ENCODE assay signal across 19 cellular contexts in genomic region chr7:157983442-157984137, GRCh38.
DNase-seq lines count a peak whose midpoint lies in the region; ATAC-seq and TF ChIP-seq lines count a peak whose summit lies in the region.
"Had no signal": no experiment of that assay in that cellular context is flagged by ENCODE, and none has a peak within 500 bp of the region (broad histone marks: within the 10 kb centered on the region; RNA-seq: fewer than 3 reads in every experiment).

No MANE protein-coding gene starts in this region.

- POLR2A ChIA-PET in HEK293 (lab: Yijun Ruan, JAX): no interaction called here

- no peaks in the 10 kb centered on the region for H3K36me3 Mint-ChIP-seq in CD14-positive monocyte
- no peaks in the 10 kb centered on the region for H3K36me3 Mint-ChIP-seq in neural progenitor cell

- no peak for ATAC-seq in HG02678 (IDR thresholded peaks at IDR 0.05; ENCODE audit: unreplicated experiment)

- no peaks in the 10 kb centered on the region for H3K4me1 ChIP-seq in HEK293 (ENCODE audit: control insufficient read depth, insufficient read depth, low read length)
- H3K4me1 ChIP-seq in sigmoid colon: no peaks in the 10 kb centered on the region
- H3K4me1 ChIP-seq in neural progenitor cell: no peaks in the 10 kb centered on the region

- H4K20me1 ChIP-seq in neural progenitor cell (ENCODE audit: low read depth): no peaks in the 10 kb centered on the region

- H3K27me3 Mint-ChIP-seq in CD14-positive monocyte (ENCODE audit: low read depth in 3 of 3): peaks cover 0 to 9% (median 2%) of the 10 kb centered on the region in 3 donors
- peaks cover 10% of the 10 kb centered on the region for H3K27me3 Mint-ChIP-seq in neural progenitor cell (ENCODE audit: insufficient read depth, low read depth)

- no peak overlapping the region for H3K4me3 Mint-ChIP-seq in CD14-positive monocyte
- H3K4me3 Mint-ChIP-seq in neural progenitor cell: no peak overlapping the region

- TF ChIP-seq CTCF in CD14-positive monocyte (IDR thresholded peaks at IDR 0.05) (no peak), HEK293 (tag by site-specific recombination; IDR thresholded peaks at IDR 0.05) (no peak), sigmoid colon (IDR thresholded peaks at IDR 0.05) (no peak), neural progenitor cell (IDR thresholded peaks at IDR 0.05) (no peak)

- no peak overlapping the region for H3K9ac ChIP-seq in neural progenitor cell

- H3K79me2 ChIP-seq in neural progenitor cell (ENCODE audit: low read depth): no peaks in the 10 kb centered on the region

- H3K4me3 ChIP-seq in HEK293 (ENCODE audit: low read depth, low read length): no peak overlapping the region
- peak overlapping the region; percentile 20; the same call in 1 of the 2 replicates for H3K4me3 ChIP-seq in iPS-18c (ENCODE audit: insufficient read depth, low read depth, low read length)
- H3K4me3 ChIP-seq in sigmoid colon: no peak overlapping the region
- no peak overlapping the region for H3K4me3 ChIP-seq in neural progenitor cell

- H3K9me3 Mint-ChIP-seq in CD14-positive monocyte (no peaks in the 10 kb centered on the region), neural progenitor cell (no peaks in the 10 kb centered on the region)

- DNase-seq in CD14-positive monocyte (ENCODE audit: low spot score) (peak; percentile 37), sigmoid colon (peak; percentile 34), T-helper 9 cell (no peak), neural progenitor cell (ENCODE audit: low spot score) (no peak)
- DNase-seq: AML-193; GF-D8; IMR-90; NCI-H1436; NCI-H2171 treated with DMSO at 0.1 percent for 48 hours; NCI-H446; NCI-H748 treated with DMSO at 0.1 percent for 48 hours; NK-92 treated with Interleukin-12 subunit alpha and Interleukin-12 subunit beta, amount 100 ng/mL, for 24 hours; SHP77; T-helper 1 cell had no signal

- H3K27ac Mint-ChIP-seq in CD14-positive monocyte (no peak overlapping the region), neural progenitor cell (no peak overlapping the region)

- H3K4me1 Mint-ChIP-seq in CD14-positive monocyte (no peaks in the 10 kb centered on the region), neural progenitor cell (peaks cover 36% of the 10 kb centered on the region)

- H3K36me3 ChIP-seq in HEK293 (ENCODE audit: control insufficient read depth in 2 of 2, insufficient read depth in 1 of 2, low read length in 2 of 2): no peaks in the 10 kb centered on the region
- no peaks in the 10 kb centered on the region for H3K36me3 ChIP-seq in sigmoid colon
- H3K36me3 ChIP-seq in neural progenitor cell: no peaks in the 10 kb centered on the region

- H3F3A ChIP-seq in neural progenitor cell (ENCODE audit: low read depth): peaks cover 12% of the 10 kb centered on the region

- TF ChIP-seq POLR2A in sigmoid colon (IDR thresholded peaks at IDR 0.05): no peak

- 81 to 84% methylated on average over 24 of the region's 24 CpGs for WGBS in sigmoid colon, 2 donors

- intact Hi-C loops in CD14-positive monocyte (cut with micrococcal nuclease): no loop called here
- intact Hi-C loops in sigmoid colon (cut with DNase I): no loop called here

- no peak overlapping the region for H3K4me2 ChIP-seq in neural progenitor cell

- CTCF ChIA-PET in HEK293 (lab: Yijun Ruan, JAX): no interaction called here

- no peak overlapping the region for H2AFZ ChIP-seq in neural progenitor cell (replicated peaks)

- no peak for TF ChIP-seq EP300 in sigmoid colon (IDR thresholded peaks at IDR 0.05)

- H3K27ac ChIP-seq in HEK293 (ENCODE audit: extremely low read depth, low read depth, low read length) (no peak overlapping the region), sigmoid colon (no peak overlapping the region), neural progenitor cell (no peak overlapping the region)
- H3K27ac ChIP-seq: C4-2B, HL-60 had no signal

- H3K9me3 ChIP-seq in HEK293 (ENCODE audit: control insufficient read depth, insufficient read depth, low read depth, low read length) (no peaks in the 10 kb centered on the region), iPS-18c (ENCODE audit: control insufficient read depth, insufficient read depth, low read length) (peaks cover 51% of the 10 kb centered on the region), sigmoid colon (no peaks in the 10 kb centered on the region), neural progenitor cell (ENCODE audit: low read depth) (no peaks in the 10 kb centered on the region)

- peaks cover 0 to 14% (median 0%) of the 10 kb centered on the region in 3 donors for H3K27me3 ChIP-seq in sigmoid colon
- no peaks in the 10 kb centered on the region for H3K27me3 ChIP-seq in neural progenitor cell

TF ChIP-seq in HEK293, 187 proteins besides CTCF, POLR2A, EP300 and RAD21 (continues in another document):
- TF ChIP-seq ZNF600 (tag by site-specific recombination; IDR thresholded peaks at IDR 0.05): peak; percentile 83
- no peak for TF ChIP-seq ZNF768 (tag by site-specific recombination; IDR thresholded peaks at IDR 0.05)
- no peak for TF ChIP-seq ZNF658 (tag by site-specific recombination; IDR thresholded peaks at IDR 0.05)
- no peak for TF ChIP-seq MZF1 (tag by site-specific recombination; IDR thresholded peaks at IDR 0.05; ENCODE audit: borderline replicate concordance)
- TF ChIP-seq ZNF501 (tag by site-specific recombination; IDR thresholded peaks at IDR 0.05): no peak
- peak; percentile 65 for TF ChIP-seq TRIM28 (IDR thresholded peaks at IDR 0.05; ENCODE audit: borderline replicate concordance, low read length)
- TF ChIP-seq ZNF785 (tag by site-specific recombination; IDR thresholded peaks at IDR 0.05): no peak
- TF ChIP-seq REST (tag by site-specific recombination; IDR thresholded peaks at IDR 0.05): no peak
- TF ChIP-seq ZFHX2 (tag by site-specific recombination; conservative IDR thresholded peaks at IDR 0.05): peak; percentile 82
- TF ChIP-seq, protein P1, sequence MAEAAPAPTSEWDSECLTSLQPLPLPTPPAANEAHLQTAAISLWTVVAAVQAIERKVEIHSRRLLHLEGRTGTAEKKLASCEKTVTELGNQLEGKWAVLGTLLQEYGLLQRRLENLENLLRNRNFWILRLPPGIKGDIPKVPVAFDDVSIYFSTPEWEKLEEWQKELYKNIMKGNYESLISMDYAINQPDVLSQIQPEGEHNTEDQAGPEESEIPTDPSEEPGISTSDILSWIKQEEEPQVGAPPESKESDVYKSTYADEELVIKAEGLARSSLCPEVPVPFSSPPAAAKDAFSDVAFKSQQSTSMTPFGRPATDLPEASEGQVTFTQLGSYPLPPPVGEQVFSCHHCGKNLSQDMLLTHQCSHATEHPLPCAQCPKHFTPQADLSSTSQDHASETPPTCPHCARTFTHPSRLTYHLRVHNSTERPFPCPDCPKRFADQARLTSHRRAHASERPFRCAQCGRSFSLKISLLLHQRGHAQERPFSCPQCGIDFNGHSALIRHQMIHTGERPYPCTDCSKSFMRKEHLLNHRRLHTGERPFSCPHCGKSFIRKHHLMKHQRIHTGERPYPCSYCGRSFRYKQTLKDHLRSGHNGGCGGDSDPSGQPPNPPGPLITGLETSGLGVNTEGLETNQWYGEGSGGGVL (tag by site-specific recombination; IDR thresholded peaks at IDR 0.05): no peak
- no peak for TF ChIP-seq ZEB2 (tag by site-specific recombination; IDR thresholded peaks at IDR 0.05)
- TF ChIP-seq ZNF645 (tag by site-specific recombination; IDR thresholded peaks at IDR 0.05): no peak
- no peak for TF ChIP-seq ZBTB7A (tag by site-specific recombination; IDR thresholded peaks at IDR 0.05; ENCODE audit: low read depth)
- TF ChIP-seq ZNF366 (tag by site-specific recombination; conservative IDR thresholded peaks at IDR 0.05): no peak
- TF ChIP-seq ZNF529 (tag by site-specific recombination; IDR thresholded peaks at IDR 0.05; ENCODE audit: insufficient replicate concordance): no peak
- no peak for TF ChIP-seq ZNF549 (tag by site-specific recombination; IDR thresholded peaks at IDR 0.05)

Comparison
In these comparisons a context has a peak if more than half of its experiments do, and no peak if none do; other contexts are left out.
1. DNase-seq: peak in CD14-positive monocyte (single experiment) and sigmoid colon (single experiment); none in T-helper 9 cell (single experiment) and neural progenitor cell (single experiment).